Comparison of ENCODE assay signal across 30 cellular contexts in the genomic region with DNA sequence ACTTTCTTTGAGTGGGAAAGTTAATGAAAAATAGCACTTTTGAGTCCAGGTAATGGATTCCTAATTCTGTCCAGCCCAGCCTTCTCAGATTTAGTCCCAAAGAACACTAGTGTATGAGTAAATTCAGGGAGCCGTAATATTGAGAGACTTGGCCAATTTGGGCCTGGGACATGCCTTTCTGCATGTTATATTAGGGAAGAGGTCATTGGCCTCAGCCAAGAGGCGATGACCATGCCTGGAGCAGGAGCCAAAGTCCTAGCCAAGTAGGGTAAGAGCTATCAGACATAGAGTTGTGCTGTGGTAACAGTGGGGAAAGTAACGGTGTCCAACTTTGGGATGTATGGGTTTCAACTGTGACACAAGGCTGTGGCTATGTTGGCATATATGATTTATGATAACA.
"Had no signal": no experiment of that assay in that cellular context is flagged by ENCODE, and none has a peak within 500 bp of the region (broad histone marks: within the 10 kb centered on the region; RNA-seq: fewer than 3 reads in every experiment).

No MANE protein-coding gene starts in this region.

- DNase-seq: activated B cell treated with CpG ODN at 0.5 μM for 24 hours; activated CD4-positive, alpha-beta memory T cell treated with anti-CD3 and anti-CD28 coated beads, Interleukin-2, amount 10 ng/mL, durations not matched to agents 7 days and 5 days; activated CD4-positive, alpha-beta T cell treated with anti-CD3 and anti-CD28 coated beads for 4 hours; activated CD4-positive, alpha-beta T cell treated with anti-CD3 and anti-CD28 coated beads, Interleukin-2, amount 10 ng/mL, durations not matched to agents 24 days and 14 days; activated CD4-positive, alpha-beta T cell treated with anti-CD3 and anti-CD28 coated beads, Interleukin-2, amount 50 U/mL, for 1 hour; activated CD4-positive, alpha-beta T cell treated with anti-CD3 and anti-CD28 coated beads, Interleukin-2, amount 50 U/mL, for 4 hours; activated CD4-positive, CD25-positive, alpha-beta regulatory T cell treated with anti-CD3 and anti-CD28 coated beads, Interleukin-2, amount 50 U/mL, for 72 hours; activated CD8-positive, alpha-beta memory T cell treated with anti-CD3 and anti-CD28 coated beads for 24 hours; activated CD8-positive, alpha-beta memory T cell treated with anti-CD3 and anti-CD28 coated beads, Interleukin-2, amount 10 ng/mL, durations not matched to agents 7 days and 5 days; activated CD8-positive, alpha-beta memory T cell treated with anti-CD3 and anti-CD28 coated beads, Interleukin-2, amount 50 U/mL, for 48 hours; activated CD8-positive, alpha-beta T cell treated with anti-CD3 and anti-CD28 coated beads, Interleukin-2, amount 10 ng/mL, durations not matched to agents 7 days and 5 days; activated effector memory CD4-positive, alpha-beta T cell treated with Interleukin-2 at 50 U/mL for 16 hours; activated gamma-delta T cell; activated naive CD4-positive, alpha-beta T cell treated with anti-CD3 and anti-CD28 coated beads, Interleukin-2, amount 10 ng/mL, durations not matched to agents 7 days and 5 days; activated naive CD4-positive, alpha-beta T cell treated with Interleukin-2 at 50 U/mL for 16 hours; activated naive CD8-positive, alpha-beta T cell treated with anti-CD3 and anti-CD28 coated beads, Interleukin-2, amount 10 ng/mL, durations not matched to agents 7 days and 5 days; activated naive CD8-positive, alpha-beta T cell treated with anti-CD3 and anti-CD28 coated beads, Interleukin-2, amount 50 U/mL, for 24 hours; activated T-cell treated with anti-CD3 and anti-CD28 coated beads, Interleukin-2, amount 50 U/mL, for 24 hours; activated T-cell treated with anti-CD3 and anti-CD28 coated beads, Interleukin-2, amount 50 U/mL, for 48 hours; adrenal gland; amniotic stem cell; aorta; body of pancreas; brain microvascular endothelial cell; central memory CD4-positive, alpha-beta T cell; T-helper 1 cell; T-helper 2 cell; T-helper 9 cell had no signal

- H3K27ac ChIP-seq: adrenal gland, body of pancreas, brain microvascular endothelial cell, breast epithelium, VCaP had no signal

- H3K36me3 ChIP-seq: adrenal gland, brain microvascular endothelial cell, breast epithelium had no signal

- H3K27me3 ChIP-seq: adrenal gland, body of pancreas, brain microvascular endothelial cell, breast epithelium had no signal

- H3K9me3 ChIP-seq: body of pancreas, breast epithelium had no signal

- ATAC-seq: activated CD8-positive, alpha-beta memory T cell treated with anti-CD3 and anti-CD28 coated beads, Interleukin-2, amount 10 ng/mL, durations not matched to agents 7 days and 5 days; activated CD8-positive, alpha-beta T cell treated with anti-CD3 and anti-CD28 coated beads, Interleukin-2, amount 10 ng/mL, durations not matched to agents 7 days and 5 days; activated naive CD8-positive, alpha-beta T cell treated with anti-CD3 and anti-CD28 coated beads, Interleukin-2, amount 50 U/mL, for 24 hours; body of pancreas had no signal

- H3K4me3 ChIP-seq: adrenal gland, body of pancreas, breast epithelium had no signal

- H3K4me1 ChIP-seq: adrenal gland, body of pancreas, breast epithelium had no signal
